Comparison of ENCODE assay signal across 19 cellular contexts in genomic region chr5:55151923-55152842, GRCh38. TPM values are rescaled to one million over a fixed set of nuclear protein-coding genes. Genes with fewer than 3 reads are reported as not detected.
DNase-seq lines count a peak whose midpoint lies in the region; ATAC-seq, FAIRE-seq and TF ChIP-seq lines count a peak whose summit lies in the region.
"Had no signal": no experiment of that assay in that cellular context is flagged by ENCODE, and none has a peak within 500 bp of the region (broad histone marks: within the 10 kb centered on the region; RNA-seq: fewer than 3 reads in every experiment).

No MANE protein-coding gene starts in this region.

- H3K4me3 Mint-ChIP-seq in HFFc6 = peak overlapping the region; percentile 9; the same call in 1 of the 2 replicates
- H3K4me3 Mint-ChIP-seq: activated naive CD4-positive, alpha-beta T cell treated with anti-CD3 and anti-CD28 coated beads for 36 hours; central memory CD8-positive, alpha-beta T cell; nephron progenitor cell had no signal

- FAIRE-seq in HepG2 (lab: Jason Lieb, UNC) = no peak

- H3K4me1 ChIP-seq in lower lobe of right lung (no peaks in the 10 kb centered on the region), HepG2 (ENCODE audit: insufficient read depth, low read length) (no peaks in the 10 kb centered on the region)

- no peaks in the 10 kb centered on the region for H3K9me3 Mint-ChIP-seq in HFFc6
- H3K9me3 Mint-ChIP-seq: central memory CD8-positive, alpha-beta T cell had no signal

- no peaks in the 10 kb centered on the region for H3K27me3 Mint-ChIP-seq in HFFc6 (ENCODE audit: insufficient read depth)
- H3K27me3 Mint-ChIP-seq: central memory CD8-positive, alpha-beta T cell had no signal

- H3K9ac ChIP-seq in HepG2 (ENCODE audit: insufficient read depth, low read depth, low read length) = no peak overlapping the region

- DNase-seq in AG04449 (ENCODE audit: low read depth, low spot score) (peak; percentile 29), HFFc6 (peak; percentile 72), brain microvascular endothelial cell (peak; percentile 42), fibroblast of the conjunctiva (ENCODE audit: low read depth) (peak; percentile 79), NCI-H1436 (lab: John Stamatoyannopoulos, UW) (no peak), lower lobe of right lung (no peak), HepG2 (ENCODE audit: low spot score) (no peak), mesenteric fat pad (ENCODE audit: low spot score) (no peak)
- DNase-seq: ACHN; activated CD4-positive, CD25-positive, alpha-beta regulatory T cell treated with anti-CD3 and anti-CD28 coated beads, Interleukin-2, amount 50 U/mL, for 72 hours; activated naive CD4-positive, alpha-beta T cell treated with anti-CD3 and anti-CD28 coated beads for 36 hours; erythroblast; nephron progenitor cell; NK-92 treated with Interleukin-12 subunit alpha and Interleukin-12 subunit beta, amount 100 ng/mL, for 24 hours; stimulated activated CD4-positive, alpha-beta T cell treated with anti-CD3 and anti-CD28 coated beads, Interleukin-1b, Interleukin-23, amount 100 ng/mL, for 48 hours had no signal

- no peaks in the 10 kb centered on the region for H3K27me3 ChIP-seq in brain microvascular endothelial cell (replicated peaks)
- no peaks in the 10 kb centered on the region for H3K27me3 ChIP-seq in lower lobe of right lung (ENCODE audit: low read depth)
- peaks cover 1 to 29% of the 10 kb centered on the region in 2 experiments; a peak in 3 of 5 replicates for H3K27me3 ChIP-seq in HepG2 (ENCODE audit: control insufficient read depth in 1 of 2, insufficient read depth in 2 of 2, low read length in 2 of 2)

- H3K4me1 Mint-ChIP-seq in HFFc6 (ENCODE audit: low read depth) = peaks cover 68% of the 10 kb centered on the region
- H3K4me1 Mint-ChIP-seq: central memory CD8-positive, alpha-beta T cell; nephron progenitor cell had no signal

- no peak for TF ChIP-seq CTCF in AG04449 (IDR thresholded peaks at IDR 0.05; ENCODE audit: insufficient read depth, low read length, missing control alignments)
- no peak for TF ChIP-seq CTCF in HFFc6 (IDR thresholded peaks at IDR 0.05)
- no peak for TF ChIP-seq CTCF in brain microvascular endothelial cell (IDR thresholded peaks at IDR 0.05; ENCODE audit: low read depth, low read length, missing control alignments)
- no peak for TF ChIP-seq CTCF in lower lobe of right lung (IDR thresholded peaks at IDR 0.05)
- TF ChIP-seq CTCF in HepG2 (CRISPR knock-in tag; IDR thresholded peaks at IDR 0.05) = no peak

- TF ChIP-seq EP300 in HepG2 (IDR thresholded peaks at IDR 0.05; ENCODE audit: low read depth in 2 of 2, low read length in 2 of 2) (no peak), HepG2 (CRISPR knock-in tag; IDR thresholded peaks at IDR 0.05; ENCODE audit: borderline replicate concordance) (no peak)

- H3K4me2 ChIP-seq in HepG2 (ENCODE audit: low read depth, low read length) = no peak overlapping the region

- in situ Hi-C loops in brain microvascular endothelial cell (cut with HindIII; ENCODE audit: low pct_ligation_motif_present, low sequenced_read_pairs) (no loop called here), HepG2 (cut with HindIII; ENCODE audit: extremely low pct_ligation_motif_present, low pct_unique_long_range_greater_than_20kb) (loop anchor here (25.0 kb wide), 1 partner anchor 640 kb away; the partner anchor contains the start of gene SNX18)

- H3K36me3 ChIP-seq in brain microvascular endothelial cell (replicated peaks) = no peaks in the 10 kb centered on the region
- no peaks in the 10 kb centered on the region for H3K36me3 ChIP-seq in lower lobe of right lung
- H3K36me3 ChIP-seq in HepG2 (replicated peaks in 1 of 2; ENCODE audit: control insufficient read depth in 1 of 2, insufficient read depth in 2 of 2, low read length in 2 of 2) = no peaks in the 10 kb centered on the region
- H3K36me3 ChIP-seq: thoracic aorta had no signal

- no peak overlapping the region for H2AFZ ChIP-seq in HepG2 (ENCODE audit: low read length)

- H3K9me3 ChIP-seq in lower lobe of right lung (no peaks in the 10 kb centered on the region), HepG2 (ENCODE audit: low read length) (no peaks in the 10 kb centered on the region)
- H3K9me3 ChIP-seq: thoracic aorta had no signal

- CTCF ChIA-PET in AG04449 (lab: Yijun Ruan, JAX) (interaction anchor here (0.9 to 11.3 kb wide), 5 partner anchors 9 to 257 kb away, joined by 3 to 389 read pairs (median 5); no protein-coding TSS in a partner anchor), HepG2 (lab: Yijun Ruan, JAX; ENCODE audit: low intra/inter-chr PET ratio, low total read pairs) (no interaction called here)

- intact Hi-C loops in lower lobe of right lung (cut with DNase I) = no loop called here
- intact Hi-C loops in HepG2 (cut with micrococcal nuclease; ENCODE audit: unreplicated experiment) = no loop called here

- no peaks in the 10 kb centered on the region for H3K36me3 Mint-ChIP-seq in HFFc6 (ENCODE audit: low read depth)

- no peak for TF ChIP-seq RAD21 in HepG2 (CRISPR knock-in tag; IDR thresholded peaks at IDR 0.05)

- H3K79me2 ChIP-seq in HepG2 (ENCODE audit: insufficient read depth, low read length) = no peaks in the 10 kb centered on the region

- no peak overlapping the region for H3K27ac ChIP-seq in brain microvascular endothelial cell
- H3K27ac ChIP-seq in lower lobe of right lung = no peak overlapping the region
- no peak overlapping the region for H3K27ac ChIP-seq in HepG2 (ENCODE audit: extremely low read length, insufficient read depth, low read length)
- H3K27ac ChIP-seq: thoracic aorta had no signal

- BruUV-seq in HepG2 (replicated peaks; lab: Mats Ljungman, UMichigan) = no TSS peak

- H3K27ac Mint-ChIP-seq in HFFc6 = peak overlapping the region; percentile 64
- H3K27ac Mint-ChIP-seq: activated naive CD4-positive, alpha-beta T cell treated with anti-CD3 and anti-CD28 coated beads for 36 hours; nephron progenitor cell had no signal

- no peaks in the 10 kb centered on the region for H4K20me1 ChIP-seq in HepG2 (ENCODE audit: insufficient read depth, low read length)

- 25% methylated on average over 4 of the region's 5 CpGs for WGBS in HepG2 (ENCODE audit: low lambda C conversion rate)

- ATAC-seq in lower lobe of right lung (no peak), HepG2 (no peak)
- ATAC-seq: Right ventricle myocardium inferior had no signal

- TF ChIP-seq POLR2A in HepG2 (IDR thresholded peaks at IDR 0.05; ENCODE audit: insufficient read depth in 1 of 2, low read depth in 2 of 2, low read length in 2 of 2) = no peak

- POLR2A ChIA-PET in AG04449 (lab: Yijun Ruan, JAX) (no interaction called here), HepG2 (lab: Yijun Ruan, JAX) (no interaction called here)

- H3K4me3 ChIP-seq in AG04449 (ENCODE audit: low read depth, low read length) (no peak overlapping the region), brain microvascular endothelial cell (ENCODE audit: low read depth, low read length) (no peak overlapping the region), lower lobe of right lung (no peak overlapping the region), HepG2 (replicated peaks in 1 of 3; ENCODE audit: insufficient read depth in 1 of 3, low read depth in 2 of 3, low read length in 3 of 3) (no peak overlapping the region)
- H3K4me3 ChIP-seq: thoracic aorta had no signal

RNA-seq across cellular contexts. Expression of gene GPX8, which starts 7.8 kb away (rescaled TPM):
- 100 to 1,000 TPM; 209 to 229 (median 220) TPM for total RNA-seq in HFFc6 (2021; fragmentation: NEBNext Ultra II Directional; extraction: Animal tissue kit (Norgen Biotek cat#: 25700))
- total RNA-seq in lower lobe of right lung = 10.8 TPM
- 0.32 and 0.33 TPM in 2 replicates for total RNA-seq in HepG2 (2016; rRNA removed; fragmentation: Illumina TruSeq; extraction: Trizol)
- 0.09 TPM in 1 of 2 replicates, not detected in the other for total RNA-seq in HepG2 (2016; cell fraction: cytosol; rRNA removed; fragmentation: Illumina TruSeq; extraction: Trizol; ENCODE audit: low read depth)
- 0.30 and 0.41 TPM in 2 replicates for total RNA-seq in HepG2 (2016; cell fraction: insoluble cytoplasmic fraction; rRNA removed; fragmentation: Illumina TruSeq; extraction: Trizol)
- 0.28 and 0.69 TPM in 2 replicates for total RNA-seq in HepG2 (2016; cell fraction: membrane; rRNA removed; fragmentation: Illumina TruSeq; extraction: Trizol)
- total RNA-seq in HepG2 (2016; cell fraction: nucleus; rRNA removed; fragmentation: Illumina TruSeq; extraction: Trizol) = 0.56 TPM in 1 of 2 replicates, not detected in the other
- polyA plus RNA-seq in HepG2 (2011; rRNA removed) = 0.55 and 0.94 TPM in 2 replicates
- 0.21 and 0.35 TPM in 2 replicates for polyA plus RNA-seq in HepG2 (2011; cell fraction: cytosol; rRNA removed)
- polyA plus RNA-seq in HepG2 (2011; cell fraction: nucleus; rRNA removed) = 0.05 and 0.26 TPM in 2 replicates
- polyA plus RNA-seq in HepG2 (2012) = 0.59 and 1.5 TPM in 2 replicates
- 0.14 TPM in 1 of 2 replicates, not detected in the other for polyA plus RNA-seq in HepG2 (2016; cell fraction: cytosol; fragmentation: Illumina TruSeq; extraction: Trizol; ENCODE audit: low read depth)
- polyA plus RNA-seq in HepG2 (2016; cell fraction: insoluble cytoplasmic fraction; fragmentation: Illumina TruSeq; extraction: Trizol; ENCODE audit: low read depth) = 0.34 and 0.61 TPM in 2 replicates
- polyA plus RNA-seq in HepG2 (2016; cell fraction: membrane; fragmentation: Illumina TruSeq; extraction: Trizol; ENCODE audit: low read depth) = 0.31 TPM in 1 of 2 replicates, not detected in the other
- 0.79 and 0.97 TPM in 2 replicates for polyA plus RNA-seq in HepG2 (2016; cell fraction: nucleus; fragmentation: Illumina TruSeq; extraction: Trizol; ENCODE audit: insufficient read depth, low read depth)
- polyA minus RNA-seq in HepG2 (2011; rRNA and poly(A)+ RNA removed; ENCODE audit: low replicate concordance) = 0.42 and 10.6 TPM in 2 replicates
- polyA minus RNA-seq in HepG2 (2011; cell fraction: cytosol; rRNA and poly(A)+ RNA removed) = 0.18 and 0.20 TPM in 2 replicates
- polyA minus RNA-seq in HepG2 (2011; cell fraction: nucleus; rRNA and poly(A)+ RNA removed) = 0.64 and 0.75 TPM in 2 replicates
- total RNA-seq in mesenteric fat pad = 20.5 TPM
- total RNA-seq: activated naive CD4-positive, alpha-beta T cell treated with anti-CD3 and anti-CD28 coated beads for 36 hours; T-helper 1 cell treated with Interleukin-12 subunit alpha and Interleukin-12 subunit beta and Interleukin-4 antibody, amounts not matched to agents 30 ng/mL and 1 ng/mL, for 36 hours had no signal

RNA-seq across cellular contexts. Expression of gene CDC20B, which starts 20.8 kb away (rescaled TPM):
- total RNA-seq in HFFc6 (2021; fragmentation: NEBNext Ultra II Directional; extraction: Animal tissue kit (Norgen Biotek cat#: 25700)) = under 1 TPM in 5 of 6 experiments, not detected in 1; 0.07 to 0.20 (median 0.12) TPM
- total RNA-seq in lower lobe of right lung (0.24 TPM), HepG2 (2016; rRNA removed; fragmentation: Illumina TruSeq; extraction: Trizol) (not detected in 2 replicates), mesenteric fat pad (not detected)
- total RNA-seq in HepG2 (2016; cell fraction: cytosol; rRNA removed; fragmentation: Illumina TruSeq; extraction: Trizol; ENCODE audit: low read depth) = not detected in 2 replicates
- total RNA-seq in HepG2 (2016; cell fraction: insoluble cytoplasmic fraction; rRNA removed; fragmentation: Illumina TruSeq; extraction: Trizol) = not detected in 2 replicates
- total RNA-seq in HepG2 (2016; cell fraction: membrane; rRNA removed; fragmentation: Illumina TruSeq; extraction: Trizol) = not detected in 2 replicates
- not detected in 2 replicates for total RNA-seq in HepG2 (2016; cell fraction: nucleus; rRNA removed; fragmentation: Illumina TruSeq; extraction: Trizol)
- polyA plus RNA-seq in HepG2 (2011; rRNA removed) = not detected in 2 replicates
- polyA plus RNA-seq in HepG2 (2011; cell fraction: cytosol; rRNA removed) = not detected in 2 replicates
- polyA plus RNA-seq in HepG2 (2011; cell fraction: nucleus; rRNA removed) = not detected in 2 replicates
- polyA plus RNA-seq in HepG2 (2012) = not detected in 2 replicates
- not detected in 2 replicates for polyA plus RNA-seq in HepG2 (2016; cell fraction: cytosol; fragmentation: Illumina TruSeq; extraction: Trizol; ENCODE audit: low read depth)
- not detected in 2 replicates for polyA plus RNA-seq in HepG2 (2016; cell fraction: insoluble cytoplasmic fraction; fragmentation: Illumina TruSeq; extraction: Trizol; ENCODE audit: low read depth)
- not detected in 2 replicates for polyA plus RNA-seq in HepG2 (2016; cell fraction: membrane; fragmentation: Illumina TruSeq; extraction: Trizol; ENCODE audit: low read depth)
- polyA plus RNA-seq in HepG2 (2016; cell fraction: nucleus; fragmentation: Illumina TruSeq; extraction: Trizol; ENCODE audit: insufficient read depth, low read depth) = not detected in 2 replicates
- not detected in 2 replicates for polyA minus RNA-seq in HepG2 (2011; rRNA and poly(A)+ RNA removed; ENCODE audit: low replicate concordance)
- polyA minus RNA-seq in HepG2 (2011; cell fraction: cytosol; rRNA and poly(A)+ RNA removed) = not detected in 2 replicates
- not detected in 2 replicates for polyA minus RNA-seq in HepG2 (2011; cell fraction: nucleus; rRNA and poly(A)+ RNA removed)
- total RNA-seq: activated naive CD4-positive, alpha-beta T cell treated with anti-CD3 and anti-CD28 coated beads for 36 hours; Right ventricle myocardium inferior; thoracic aorta had no signal

RNA-seq across cellular contexts. Expression of gene GZMA, which starts 49.7 kb away (rescaled TPM):
- total RNA-seq in HFFc6 (2021; fragmentation: NEBNext Ultra II Directional; extraction: Animal tissue kit (Norgen Biotek cat#: 25700)) = not detected
- total RNA-seq in lower lobe of right lung (9.6 TPM), HepG2 (2016; rRNA removed; fragmentation: Illumina TruSeq; extraction: Trizol) (not detected in 2 replicates), mesenteric fat pad (1.0 TPM)
- total RNA-seq in HepG2 (2016; cell fraction: cytosol; rRNA removed; fragmentation: Illumina TruSeq; extraction: Trizol; ENCODE audit: low read depth) = not detected in 2 replicates
- total RNA-seq in HepG2 (2016; cell fraction: insoluble cytoplasmic fraction; rRNA removed; fragmentation: Illumina TruSeq; extraction: Trizol) = not detected in 2 replicates
- total RNA-seq in HepG2 (2016; cell fraction: membrane; rRNA removed; fragmentation: Illumina TruSeq; extraction: Trizol) = not detected in 2 replicates
- not detected in 2 replicates for total RNA-seq in HepG2 (2016; cell fraction: nucleus; rRNA removed; fragmentation: Illumina TruSeq; extraction: Trizol)
- polyA plus RNA-seq in HepG2 (2011; rRNA removed) = not detected in 2 replicates
- not detected in 2 replicates for polyA plus RNA-seq in HepG2 (2011; cell fraction: cytosol; rRNA removed)
- polyA plus RNA-seq in HepG2 (2011; cell fraction: nucleus; rRNA removed) = not detected in 2 replicates
- not detected in 2 replicates for polyA plus RNA-seq in HepG2 (2012)
- not detected in 2 replicates for polyA plus RNA-seq in HepG2 (2016; cell fraction: cytosol; fragmentation: Illumina TruSeq; extraction: Trizol; ENCODE audit: low read depth)
- not detected in 2 replicates for polyA plus RNA-seq in HepG2 (2016; cell fraction: insoluble cytoplasmic fraction; fragmentation: Illumina TruSeq; extraction: Trizol; ENCODE audit: low read depth)
- not detected in 2 replicates for polyA plus RNA-seq in HepG2 (2016; cell fraction: membrane; fragmentation: Illumina TruSeq; extraction: Trizol; ENCODE audit: low read depth)
- polyA plus RNA-seq in HepG2 (2016; cell fraction: nucleus; fragmentation: Illumina TruSeq; extraction: Trizol; ENCODE audit: insufficient read depth, low read depth) = not detected in 2 replicates
- not detected in 2 replicates for polyA minus RNA-seq in HepG2 (2011; rRNA and poly(A)+ RNA removed; ENCODE audit: low replicate concordance)
- polyA minus RNA-seq in HepG2 (2011; cell fraction: cytosol; rRNA and poly(A)+ RNA removed) = not detected in 2 replicates
- not detected in 2 replicates for polyA minus RNA-seq in HepG2 (2011; cell fraction: nucleus; rRNA and poly(A)+ RNA removed)

Comparison
In these comparisons a context has a peak if more than half of its experiments do, and no peak if none do; other contexts are left out.
1. DNase-seq: peak in AG04449 (single experiment), HFFc6 (single experiment), brain microvascular endothelial cell (single experiment) and fibroblast of the conjunctiva (single experiment); none in NCI-H1436 (single experiment), lower lobe of right lung (single experiment), HepG2 (single experiment) and mesenteric fat pad (single experiment).